Comparison of ENCODE assay signal across 8 cellular contexts in genomic region chr17:4199818-4200402, GRCh38. TPM values are rescaled to one million over a fixed set of nuclear protein-coding genes. Genes with fewer than 3 reads are reported as not detected.
DNase-seq lines count a peak whose midpoint lies in the region; ATAC-seq and TF ChIP-seq lines count a peak whose summit lies in the region.

No MANE protein-coding gene starts in this region.

- H3K27me3 Mint-ChIP-seq in activated CD4-positive, alpha-beta memory T cell treated with anti-CD3 and anti-CD28 coated beads for 36 hours: no peaks in the 10 kb centered on the region

- DNase-seq in heart right ventricle (no peak), Right ventricle myocardium inferior (ENCODE audit: missing footprints) (no peak), NCI-H1105 treated with DMSO at 0.1 percent for 48 hours (lab: John Stamatoyannopoulos, UW) (peak; percentile 55), germinal center (ENCODE audit: low spot score) (peak; percentile 71), gastrocnemius medialis (no peak), mucosa of gallbladder (ENCODE audit: low spot score) (no peak)
- peak; percentile 45 for DNase-seq in activated CD4-positive, alpha-beta memory T cell treated with anti-CD3 and anti-CD28 coated beads for 36 hours

- in situ Hi-C loops in gastrocnemius medialis (cut with MboI; ENCODE audit: low sequenced_read_pairs in 4 of 4): loop anchor here (5.0 to 10.0 kb wide), 2 partner anchors 215 to 217 kb away; no protein-coding TSS in a partner anchor

- no peak overlapping the region for H3K27ac Mint-ChIP-seq in activated CD4-positive, alpha-beta memory T cell treated with anti-CD3 and anti-CD28 coated beads for 36 hours

- CTCF ChIA-PET in activated CD4-positive, alpha-beta memory T cell treated with anti-CD3 and anti-CD28 coated beads for 36 hours (lab: Charles Lee): interaction anchor here (0.5 to 4.1 kb wide), 29 partner anchors 9 to 339 kb away, joined by 3 to 21 read pairs (median 4); partner anchors contain the start of genes CYB5D2 and ZZEF1

- no peak overlapping the region for H3K27ac ChIP-seq in heart right ventricle
- no peak overlapping the region for H3K27ac ChIP-seq in gastrocnemius medialis

- ATAC-seq in heart right ventricle (peak in 1 of 8 donors; percentile 48), Right ventricle myocardium inferior (no peak), gastrocnemius medialis (no peak), HG02973 (IDR thresholded peaks at IDR 0.05; ENCODE audit: unreplicated experiment) (no peak)

- H3K36me3 ChIP-seq in heart right ventricle (peaks cover under 1 to 87% (median 20%) of the 10 kb centered on the region in 9 donors), gastrocnemius medialis (peaks cover 0 to 19% of the 10 kb centered on the region in 2 donors)

- H3K4me1 ChIP-seq in heart right ventricle (peaks cover 0 to 11% (median 10%) of the 10 kb centered on the region in 9 donors), gastrocnemius medialis (peaks cover 16 to 19% of the 10 kb centered on the region in 2 donors)

- H3K9me3 ChIP-seq in heart right ventricle (no peaks in the 10 kb centered on the region), gastrocnemius medialis (no peaks in the 10 kb centered on the region)

- no peak overlapping the region for H3K4me3 Mint-ChIP-seq in activated CD4-positive, alpha-beta memory T cell treated with anti-CD3 and anti-CD28 coated beads for 36 hours

- 69 to 73% methylated on average over 9 of the region's 9 CpGs for WGBS in heart right ventricle, 2 donors

- no peak overlapping the region for H3K4me3 ChIP-seq in heart right ventricle
- H3K4me3 ChIP-seq in gastrocnemius medialis: no peak overlapping the region

- H3K4me1 Mint-ChIP-seq in activated CD4-positive, alpha-beta memory T cell treated with anti-CD3 and anti-CD28 coated beads for 36 hours (ENCODE audit: low read depth): peaks cover 13% of the 10 kb centered on the region

- no peak for TF ChIP-seq POLR2A in gastrocnemius medialis (IDR thresholded peaks at IDR 0.05)

- peaks cover 30% of the 10 kb centered on the region for H3K36me3 Mint-ChIP-seq in activated CD4-positive, alpha-beta memory T cell treated with anti-CD3 and anti-CD28 coated beads for 36 hours

- TF ChIP-seq CTCF in heart right ventricle (IDR thresholded peaks at IDR 0.05) (peak; percentile 21 to 77 (median 73)), gastrocnemius medialis (IDR thresholded peaks at IDR 0.05 in 4 of 5, conservative IDR thresholded peaks at IDR 0.05 in 1 of 5) (peak; percentile 39 to 79 (median 69))

- H3K27me3 ChIP-seq in heart right ventricle (no peaks in the 10 kb centered on the region), gastrocnemius medialis (no peaks in the 10 kb centered on the region)

- H3K9me3 Mint-ChIP-seq in activated CD4-positive, alpha-beta memory T cell treated with anti-CD3 and anti-CD28 coated beads for 36 hours: no peaks in the 10 kb centered on the region

- POLR2A ChIA-PET in activated CD4-positive, alpha-beta memory T cell treated with anti-CD3 and anti-CD28 coated beads for 36 hours (lab: Charles Lee): interaction anchor here (0.7 to 0.8 kb wide), 2 partner anchors 196 to 243 kb away, joined by 3 read pairs; no protein-coding TSS in a partner anchor

- intact Hi-C loops in heart right ventricle (cut with DNase I): loop anchor here in 5 of 10 donors (5.0 kb wide), 1 partner anchor 212 kb away; no protein-coding TSS in a partner anchor
- intact Hi-C loops in Right ventricle myocardium inferior (cut with DNase I): no loop called here
- intact Hi-C loops in activated CD4-positive, alpha-beta memory T cell treated with anti-CD3 and anti-CD28 coated beads for 36 hours (cut with micrococcal nuclease): loop anchor here (5.0 kb wide), 1 partner anchor 212 kb away; no protein-coding TSS in a partner anchor
- intact Hi-C loops in gastrocnemius medialis (cut with DNase I; ENCODE audit: low total_unique reads): loop anchor here (1.0 kb wide), 1 partner anchor 213 kb away; no protein-coding TSS in a partner anchor

RNA-seq across cellular contexts. Expression of gene CYB5D2, which starts 56.9 kb away (rescaled TPM):
- total RNA-seq in heart right ventricle (10 to 100 TPM in 5 of 10 donors, 1 to 10 TPM in 5; 7.2 to 13.4 (median 9.8) TPM), Right ventricle myocardium inferior (7.5 TPM), gastrocnemius medialis (10 to 100 TPM in 3 of 4 donors, 1 to 10 TPM in 1; 9.5 to 24.0 (median 18.6) TPM), mucosa of gallbladder (21.6 TPM)
- 10 to 100 TPM in 1 of 2 donors, 1 to 10 TPM in 1; 6.9 to 11.6 TPM for polyA plus RNA-seq in heart right ventricle
- total RNA-seq in activated CD4-positive, alpha-beta memory T cell treated with anti-CD3 and anti-CD28 coated beads for 36 hours: 1 to 10 TPM; 6.5 to 7.1 TPM

RNA-seq across cellular contexts. Expression of gene ZZEF1, which starts 57.1 kb away (rescaled TPM):
- total RNA-seq in heart right ventricle (10 to 100 TPM; 29.6 to 39.3 (median 34.3) TPM), Right ventricle myocardium inferior (30.4 TPM), gastrocnemius medialis (10 to 100 TPM; 66.9 to 84.6 (median 73.5) TPM), mucosa of gallbladder (48.3 TPM)
- 10 to 100 TPM in 1 of 2 donors, 1 to 10 TPM in 1; 7.1 to 16.8 TPM for polyA plus RNA-seq in heart right ventricle
- 10 to 100 TPM; 31.5 to 33.4 TPM for total RNA-seq in activated CD4-positive, alpha-beta memory T cell treated with anti-CD3 and anti-CD28 coated beads for 36 hours

Comparison
In these comparisons a context has a peak if more than half of its experiments do, and no peak if none do; other contexts are left out.
1. DNase-seq: peak in NCI-H1105 treated with DMSO at 0.1 percent for 48 hours (single experiment), activated CD4-positive, alpha-beta memory T cell treated with anti-CD3 and anti-CD28 coated beads for 36 hours (single experiment) and germinal center (single experiment); none in heart right ventricle (0 of 2), Right ventricle myocardium inferior (single experiment), gastrocnemius medialis (0 of 2) and mucosa of gallbladder (single experiment).